In the genomic region with DNA sequence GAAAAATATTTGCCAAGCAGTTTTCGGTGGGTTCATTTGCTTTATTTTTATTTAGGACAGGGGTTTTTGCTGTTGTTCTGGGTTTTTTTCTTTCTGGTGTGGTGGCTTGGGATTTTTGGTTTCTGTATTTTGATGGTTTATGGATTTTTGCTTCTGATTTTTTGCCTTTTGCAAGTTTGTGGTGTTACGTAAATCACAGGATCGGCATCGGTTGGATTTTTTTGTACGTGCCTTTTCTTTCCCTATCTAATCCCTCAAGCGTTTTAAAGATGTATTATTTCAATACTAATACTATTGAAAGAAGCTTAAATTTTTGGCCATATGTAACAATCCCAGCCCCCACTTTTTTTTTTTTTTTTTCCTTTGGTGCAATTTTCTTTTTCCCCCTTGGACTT, we compare ENCODE assay signal across 8 cellular contexts. TPM values are rescaled to one million over a fixed set of nuclear protein-coding genes. Genes with fewer than 3 reads are reported as not detected.
A peak's percentile ranks its signal among the peaks of the same experiment; 100 is the strongest.
DNase-seq lines count a peak whose midpoint lies in the region; ATAC-seq and TF ChIP-seq lines count a peak whose summit lies in the region.

No MANE protein-coding gene starts in this region.

- peak overlapping the region; percentile 89 for H3K4me3 ChIP-seq in LNCaP clone FGC (ENCODE audit: low read depth, low read length)
- H3K4me3 ChIP-seq in choroid plexus epithelial cell (ENCODE audit: low read depth, low read length) = peak overlapping the region; percentile 97

- peak overlapping the region; percentile 98 to 100 (median 100) for H3K27ac Mint-ChIP-seq in naive thymus-derived CD8-positive, alpha-beta T cell

- DNase-seq in AML-193 (lab: John Stamatoyannopoulos, UW) = peak; percentile 56 to 61
- DNase-seq in LNCaP clone FGC (ENCODE audit: low read depth) = no peak
- DNase-seq in choroid plexus epithelial cell (ENCODE audit: low read depth) = peak; percentile 50
- DNase-seq in naive thymus-derived CD8-positive, alpha-beta T cell = no peak
- DNase-seq in NCI-H69 (lab: John Stamatoyannopoulos, UW) = no peak
- no peak for DNase-seq in NCI-H2081 (lab: John Stamatoyannopoulos, UW)
- DNase-seq in KBM-7 = no peak

- H3K4me1 Mint-ChIP-seq in naive thymus-derived CD8-positive, alpha-beta T cell = peaks cover 36 to 91% (median 71%) of the 10 kb centered on the region in 4 donors

- in situ Hi-C loops in KBM-7 (cut with MboI; ENCODE audit: low pct_unique_long_range_greater_than_20kb, low sequenced_read_pairs) = loop anchor here (25.0 kb wide), 1 partner anchor 1391 kb away; no protein-coding TSS in a partner anchor

- POLR2A ChIA-PET in naive thymus-derived CD8-positive, alpha-beta T cell (lab: Charles Lee) = interaction anchor here (0.6 to 1.2 kb wide), 6 partner anchors 52 to 1209 kb away, joined by 3 to 8 read pairs (median 4); no protein-coding TSS in a partner anchor

- H3K9me3 Mint-ChIP-seq in naive thymus-derived CD8-positive, alpha-beta T cell = no peaks in the 10 kb centered on the region

- H3K36me3 Mint-ChIP-seq in naive thymus-derived CD8-positive, alpha-beta T cell = peaks cover 0 to 6% (median 0%) of the 10 kb centered on the region in 3 donors

- peak overlapping the region; percentile 94 to 100 (median 96) for H3K4me3 Mint-ChIP-seq in naive thymus-derived CD8-positive, alpha-beta T cell

- H3K27me3 Mint-ChIP-seq in naive thymus-derived CD8-positive, alpha-beta T cell = peaks cover 0 to 4% (median 0%) of the 10 kb centered on the region in 5 donors

- ATAC-seq in naive thymus-derived CD8-positive, alpha-beta T cell = no peak
- ATAC-seq in GM21447 (IDR thresholded peaks at IDR 0.05; ENCODE audit: unreplicated experiment) = no peak

- TF ChIP-seq CTCF in LNCaP clone FGC (IDR thresholded peaks at IDR 0.05; ENCODE audit: control insufficient read depth, extremely low read depth, insufficient read depth) = no peak
- TF ChIP-seq CTCF in choroid plexus epithelial cell (conservative IDR thresholded peaks at IDR 0.05; ENCODE audit: low read depth, low read length) = no peak

RNA-seq across cellular contexts. Expression of a gene that starts 0.8 kb away (rescaled TPM):
- total RNA-seq in naive thymus-derived CD8-positive, alpha-beta T cell = 10 to 100 TPM; 21.3 to 23.0 TPM
- 1 to 10 TPM; 1.1 to 2.7 (median 2.3) TPM for polyA plus RNA-seq in naive thymus-derived CD8-positive, alpha-beta T cell

RNA-seq across cellular contexts. Expression of a gene that starts 43.7 kb away (rescaled TPM):
- not detected for total RNA-seq in naive thymus-derived CD8-positive, alpha-beta T cell
- polyA plus RNA-seq in naive thymus-derived CD8-positive, alpha-beta T cell = not detected

Comparison
In these comparisons a context has a peak if more than half of its experiments do, and no peak if none do; other contexts are left out.
1. DNase-seq: peak in AML-193 (2 of 2) and choroid plexus epithelial cell (single experiment); none in LNCaP clone FGC (single experiment), naive thymus-derived CD8-positive, alpha-beta T cell (0 of 10), NCI-H69 (single experiment), NCI-H2081 (0 of 2) and KBM-7 (single experiment).